Comparison of ENCODE assay signal across 13 cellular contexts in genomic region chr4:121154103-121154515, GRCh38. TPM values are rescaled to one million over a fixed set of nuclear protein-coding genes. Genes with fewer than 3 reads are reported as not detected.
DNase-seq lines count a peak whose midpoint lies in the region; ATAC-seq and TF ChIP-seq lines count a peak whose summit lies in the region.
"Had no signal": no experiment of that assay in that cellular context is flagged by ENCODE, and none has a peak within 500 bp of the region (broad histone marks: within the 10 kb centered on the region; RNA-seq: fewer than 3 reads in every experiment).

No MANE protein-coding gene starts in this region.

- H3K4me3 ChIP-seq in Loucy (ENCODE audit: low read length, poor library complexity, severe bottlenecking): peak overlapping the region; percentile 59
- H3K4me3 ChIP-seq in hepatocyte: no peak overlapping the region

- H3F3A ChIP-seq in Loucy (ENCODE audit: low read depth): no peaks in the 10 kb centered on the region

- ATAC-seq in CD4-positive, alpha-beta T cell (ENCODE audit: poor library complexity): peak; percentile 91
- ATAC-seq in GM18870 (IDR thresholded peaks at IDR 0.05; ENCODE audit: unreplicated experiment): peak; percentile 64
- peak; percentile 77 for ATAC-seq in activated naive CD8-positive, alpha-beta T cell treated with anti-CD3 and anti-CD28 coated beads, Interleukin-2, amount 50 U/mL, for 24 hours
- ATAC-seq: HCT116 had no signal

- H3K27ac ChIP-seq in CD4-positive, alpha-beta T cell (ENCODE audit: low read depth, low read length): peak overlapping the region; percentile 44
- no peak overlapping the region for H3K27ac ChIP-seq in hepatocyte
- H3K27ac ChIP-seq: brain microvascular endothelial cell had no signal

- no peaks in the 10 kb centered on the region for H3K9me3 Mint-ChIP-seq in CD4-positive, alpha-beta T cell
- H3K9me3 Mint-ChIP-seq in activated naive CD8-positive, alpha-beta T cell treated with anti-CD3 and anti-CD28 coated beads, Interleukin-2, amount 50 U/mL, for 24 hours: no peaks in the 10 kb centered on the region
- H3K9me3 Mint-ChIP-seq: type B pancreatic cell had no signal

- CTCF ChIA-PET in CD4-positive, alpha-beta T cell (lab: Charles Lee): interaction anchor here (0.6 kb wide), 1 partner anchor 100 kb away, joined by 3 read pairs; no protein-coding TSS in a partner anchor

- 98% methylated on average over 4 of the region's 4 CpGs for WGBS in hepatocyte (ENCODE audit: low lambda C conversion rate, missing lambda C conversion rate)

- peak overlapping the region; percentile 64 for H3K4me2 ChIP-seq in Loucy (ENCODE audit: low read depth, low read length, poor library complexity, severe bottlenecking)
- H3K4me2 ChIP-seq in hepatocyte: no peak overlapping the region

- TF ChIP-seq CTCF in CD4-positive, alpha-beta T cell (IDR thresholded peaks at IDR 0.05): no peak
- no peak for TF ChIP-seq CTCF in Loucy (conservative IDR thresholded peaks at IDR 0.05; ENCODE audit: low read length)
- no peak for TF ChIP-seq CTCF in hepatocyte (IDR thresholded peaks at IDR 0.05; ENCODE audit: poor library complexity)

- no peak overlapping the region for H3K9ac ChIP-seq in Loucy (ENCODE audit: low read depth, low read length, poor library complexity, severe bottlenecking)

- H3K27me3 ChIP-seq in CD4-positive, alpha-beta T cell (ENCODE audit: control insufficient read depth, insufficient read depth, low read length): no peaks in the 10 kb centered on the region
- H3K27me3 ChIP-seq in Loucy (ENCODE audit: insufficient read depth, low read length, poor library complexity, severe bottlenecking) (no peaks in the 10 kb centered on the region), hepatocyte (no peaks in the 10 kb centered on the region)
- H3K27me3 ChIP-seq: brain microvascular endothelial cell had no signal

- H2AFZ ChIP-seq in Loucy (ENCODE audit: low read length): no peak overlapping the region
- H2AFZ ChIP-seq in hepatocyte: no peak overlapping the region

- H3K27me3 Mint-ChIP-seq in CD4-positive, alpha-beta T cell: no peaks in the 10 kb centered on the region
- H3K27me3 Mint-ChIP-seq in activated naive CD8-positive, alpha-beta T cell treated with anti-CD3 and anti-CD28 coated beads, Interleukin-2, amount 50 U/mL, for 24 hours: no peaks in the 10 kb centered on the region

- H3K9me2 ChIP-seq in Loucy (replicated peaks; ENCODE audit: low read depth, low read length): no peaks in the 10 kb centered on the region
- no peaks in the 10 kb centered on the region for H3K9me2 ChIP-seq in hepatocyte (replicated peaks; ENCODE audit: insufficient read depth)

- H3K27ac Mint-ChIP-seq in CD4-positive, alpha-beta T cell: peak overlapping the region; percentile 73
- peak overlapping the region; percentile 82 for H3K27ac Mint-ChIP-seq in activated naive CD8-positive, alpha-beta T cell treated with anti-CD3 and anti-CD28 coated beads, Interleukin-2, amount 50 U/mL, for 24 hours
- H3K27ac Mint-ChIP-seq: type B pancreatic cell had no signal

- H3K9me3 ChIP-seq in CD4-positive, alpha-beta T cell (ENCODE audit: control insufficient read depth, low read length): no peaks in the 10 kb centered on the region
- H3K9me3 ChIP-seq in Loucy (ENCODE audit: insufficient read depth, low read depth, low read length): no peaks in the 10 kb centered on the region
- H3K9me3 ChIP-seq in hepatocyte (ENCODE audit: low read depth): no peaks in the 10 kb centered on the region

- no peaks in the 10 kb centered on the region for H4K20me1 ChIP-seq in Loucy (ENCODE audit: insufficient read depth, low read length, poor library complexity, severe bottlenecking)
- no peaks in the 10 kb centered on the region for H4K20me1 ChIP-seq in hepatocyte (ENCODE audit: insufficient read depth, poor library complexity, severe bottlenecking)

- H3K4me1 Mint-ChIP-seq in CD4-positive, alpha-beta T cell (ENCODE audit: low read depth): peaks cover 87% of the 10 kb centered on the region
- peaks cover 77% of the 10 kb centered on the region for H3K4me1 Mint-ChIP-seq in activated naive CD8-positive, alpha-beta T cell treated with anti-CD3 and anti-CD28 coated beads, Interleukin-2, amount 50 U/mL, for 24 hours

- intact Hi-C loops in CD4-positive, alpha-beta T cell (cut with DNase I, micrococcal nuclease): loop anchor here in 1 of 2 experiments (2.0 kb wide), 2 partner anchors 29 to 37 kb away; no protein-coding TSS in a partner anchor

- H3K36me3 ChIP-seq in Loucy (ENCODE audit: insufficient read depth, low read length) (no peaks in the 10 kb centered on the region), hepatocyte (replicated peaks; ENCODE audit: insufficient read depth, low read depth) (no peaks in the 10 kb centered on the region)
- H3K36me3 ChIP-seq: brain microvascular endothelial cell had no signal

- H3K79me2 ChIP-seq in Loucy (ENCODE audit: insufficient read depth, low read length): no peaks in the 10 kb centered on the region
- H3K79me2 ChIP-seq in hepatocyte: no peaks in the 10 kb centered on the region

- no peaks in the 10 kb centered on the region for H3K36me3 Mint-ChIP-seq in CD4-positive, alpha-beta T cell (ENCODE audit: low read depth)
- H3K36me3 Mint-ChIP-seq in activated naive CD8-positive, alpha-beta T cell treated with anti-CD3 and anti-CD28 coated beads, Interleukin-2, amount 50 U/mL, for 24 hours (ENCODE audit: low read depth): peaks cover 3% of the 10 kb centered on the region
- H3K36me3 Mint-ChIP-seq: type B pancreatic cell had no signal

- H3K4me1 ChIP-seq in Loucy (ENCODE audit: insufficient read depth, low read length, poor library complexity, severe bottlenecking): peaks cover 15% of the 10 kb centered on the region
- no peaks in the 10 kb centered on the region for H3K4me1 ChIP-seq in hepatocyte (ENCODE audit: insufficient read depth)

- POLR2A ChIA-PET in CD4-positive, alpha-beta T cell (lab: Charles Lee): interaction anchor here (0.8 to 1.9 kb wide), 13 partner anchors 12 to 670 kb away, joined by 3 to 8 read pairs (median 4); partner anchors contain the start of gene CCNA2

- H3K4me3 Mint-ChIP-seq in CD4-positive, alpha-beta T cell: peak overlapping the region; percentile 68
- peak overlapping the region; percentile 57 for H3K4me3 Mint-ChIP-seq in activated naive CD8-positive, alpha-beta T cell treated with anti-CD3 and anti-CD28 coated beads, Interleukin-2, amount 50 U/mL, for 24 hours
- H3K4me3 Mint-ChIP-seq: type B pancreatic cell had no signal

- peak in 1 of 10 experiments; percentile 12 for DNase-seq in CD4-positive, alpha-beta T cell
- no peak for DNase-seq in activated naive CD8-positive, alpha-beta T cell treated with anti-CD3 and anti-CD28 coated beads, Interleukin-2, amount 50 U/mL, for 24 hours
- DNase-seq in hepatocyte (ENCODE audit: low spot score) (no peak), NCI-H446 treated with DMSO at 0.1 percent for 48 hours (lab: John Stamatoyannopoulos, UW) (no peak), HuH-7 (ENCODE audit: low spot score) (no peak)
- no peak for DNase-seq in stimulated activated CD4-positive, alpha-beta T cell treated with anti-CD3 and anti-CD28 coated beads, Interleukin-2, amount 100 ng/mL, for 24 hours
- DNase-seq: brain microvascular endothelial cell, DMS153, NCI-H1694 treated with DMSO at 0.1 percent for 48 hours had no signal

RNA-seq across cellular contexts. Expression of gene TNIP3, which starts 10.0 kb away (rescaled TPM):
- total RNA-seq in CD4-positive, alpha-beta T cell: under 1 TPM; 0.39 to 0.66 TPM
- 0.63 TPM in 1 of 2 replicates, not detected in the other for total RNA-seq in hepatocyte
- 0.53 TPM in 1 of 2 replicates, not detected in the other for polyA plus RNA-seq in hepatocyte
